ENCODE assay signal across 14 cellular contexts in genomic region chr12:115338566-115339294, GRCh38.
DNase-seq lines count a peak whose midpoint lies in the region; ATAC-seq, FAIRE-seq and TF ChIP-seq lines count a peak whose summit lies in the region.
"Had no signal": no experiment of that assay in that cellular context is flagged by ENCODE, and none has a peak within 500 bp of the region (broad histone marks: within the 10 kb centered on the region; RNA-seq: fewer than 3 reads in every experiment).

No MANE protein-coding gene starts in this region.

- no peak overlapping the region for H3K9ac ChIP-seq in keratinocyte (ENCODE audit: control insufficient read depth, extremely low read depth, insufficient read depth, low read length)

- ATAC-seq in GM18517 (IDR thresholded peaks at IDR 0.05; ENCODE audit: unreplicated experiment) = no peak

- H3K4me1 ChIP-seq in keratinocyte (ENCODE audit: control insufficient read depth, extremely low read depth, insufficient read depth, low read length) = peaks cover 26% of the 10 kb centered on the region

- peak overlapping the region; percentile 13 for H3K4me2 ChIP-seq in keratinocyte (ENCODE audit: control insufficient read depth, extremely low read depth, insufficient read depth, low read depth, low read length)

- dilution Hi-C loops in keratinocyte (cut with MboI; ENCODE audit: extremely low pct_ligation_motif_present, low sequenced_read_pairs) = no loop called here

- no peak for FAIRE-seq in keratinocyte (lab: Jason Lieb, UNC)

- no peaks in the 10 kb centered on the region for H3K36me3 ChIP-seq in keratinocyte (ENCODE audit: control insufficient read depth in 2 of 2, extremely low read depth in 1 of 2, insufficient read depth in 2 of 2, low read length in 2 of 2)

- H3K9me1 ChIP-seq in keratinocyte (ENCODE audit: control insufficient read depth, extremely low read depth, insufficient read depth, low read length) = no peaks in the 10 kb centered on the region

- no peaks in the 10 kb centered on the region for H3K27me3 ChIP-seq in keratinocyte (ENCODE audit: control insufficient read depth, extremely low read depth, insufficient read depth, low read length)

- DNase-seq in ELR (ENCODE audit: low read depth) (peak; percentile 71), H4 (ENCODE audit: low spot score) (peak; percentile 16), RPMI7951 (ENCODE audit: low read depth) (peak; percentile 83), keratinocyte (ENCODE audit: low read depth, low spot score) (no peak), UCSD-AML1 (lab: John Stamatoyannopoulos, UW; ENCODE audit: unreplicated experiment) (no peak), NCI-H1417 treated with DMSO at 0.1 percent for 48 hours (lab: John Stamatoyannopoulos, UW) (no peak), Kasumi-1 (lab: John Stamatoyannopoulos, UW) (no peak)
- DNase-seq: activated CD4-positive, alpha-beta T cell treated with anti-CD3 and anti-CD28 coated beads, Interleukin-2, amount 10 ng/mL, durations not matched to agents 7 days and 5 days; DMS53; hippocampal formation; NCI-H2081; occipital lobe had no signal

- no peak overlapping the region for H3K4me3 ChIP-seq in keratinocyte (ENCODE audit: control insufficient read depth in 2 of 3, extremely low read depth in 1 of 3, insufficient read depth in 2 of 3, low read depth in 1 of 3, low read length in 3 of 3)
- H3K4me3 ChIP-seq: lung had no signal

- H2AFZ ChIP-seq in keratinocyte (ENCODE audit: control insufficient read depth, low read length) = no peak overlapping the region

- no peak for TF ChIP-seq CTCF in keratinocyte (optimal IDR thresholded peaks at IDR 0.05 in 1 of 3, IDR thresholded peaks at IDR 0.05 in 1 of 3, conservative IDR thresholded peaks at IDR 0.05 in 1 of 3; ENCODE audit: extremely low read depth in 1 of 3, insufficient read depth in 2 of 3, low read length in 3 of 3)

- H4K20me1 ChIP-seq in keratinocyte (ENCODE audit: control insufficient read depth, extremely low read depth, insufficient read depth, low read length) = no peaks in the 10 kb centered on the region

- no peak overlapping the region for H3K27ac ChIP-seq in keratinocyte (ENCODE audit: control insufficient read depth, insufficient read depth, low read length)

- H3K9me3 ChIP-seq in keratinocyte (ENCODE audit: control insufficient read depth, low read depth, low read length) = peaks cover 4% of the 10 kb centered on the region

- no peaks in the 10 kb centered on the region for H3K79me2 ChIP-seq in keratinocyte (ENCODE audit: control insufficient read depth, insufficient read depth, low read length)

Comparison
In these comparisons a context has a peak if more than half of its experiments do, and no peak if none do; other contexts are left out.
1. DNase-seq: peak in ELR (single experiment), H4 (single experiment) and RPMI7951 (single experiment); none in keratinocyte (single experiment), UCSD-AML1 (single experiment), NCI-H1417 treated with DMSO at 0.1 percent for 48 hours (single experiment) and Kasumi-1 (0 of 2).